In genomic region chr22:31948002-31948401, GRCh38 we compare ENCODE assay signal across 22 cellular contexts. TPM values are rescaled to one million over a fixed set of nuclear protein-coding genes. Genes with fewer than 3 reads are reported as not detected.
A peak's percentile ranks its signal among the peaks of the same experiment; 100 is the strongest.
DNase-seq lines count a peak whose midpoint lies in the region; ATAC-seq, FAIRE-seq and TF ChIP-seq lines count a peak whose summit lies in the region.
"Had no signal": no experiment of that assay in that cellular context is flagged by ENCODE, and none has a peak within 500 bp of the region (broad histone marks: within the 10 kb centered on the region; RNA-seq: fewer than 3 reads in every experiment).

No MANE protein-coding gene starts in this region.

- no peak for ATAC-seq in Right ventricle myocardium superior (ENCODE audit: poor library complexity)
- ATAC-seq: gastrocnemius medialis; natural killer cell treated with Interleukin-12 subunit alpha and Interleukin-12 subunit beta and Interleukin-15 and Interleukin-18, amount 100 ng/mL, for 72 hours; sciatic nerve had no signal

- H3K9me3 Mint-ChIP-seq in endodermal cell (no peaks in the 10 kb centered on the region), Calu3 (ENCODE audit: low read depth, unreplicated experiment) (no peaks in the 10 kb centered on the region)
- H3K9me3 Mint-ChIP-seq: activated naive CD4-positive, alpha-beta T cell treated with anti-CD3 and anti-CD28 coated beads, Interleukin-2, amount 10 ng/mL, durations not matched to agents 7 days and 5 days; activated T-helper 1 cell treated with anti-CD3 and anti-CD28 coated beads, Interleukin-12 subunit alpha, Interleukin-12 subunit beta, Interleukin-2, Interleukin-4 antibody, amounts not matched to agents 30 ng/mL and 10 ng/mL and 1 ng/mL, durations not matched to agents 14 hours and 24 hours and 36 hours; CD8-positive, alpha-beta T cell; HFFc6; natural killer cell treated with Interleukin-12 subunit alpha and Interleukin-12 subunit beta and Interleukin-15 and Interleukin-18, amount 100 ng/mL, for 72 hours had no signal

- no peaks in the 10 kb centered on the region for H3K27me3 Mint-ChIP-seq in endodermal cell (ENCODE audit: insufficient read depth)
- no peaks in the 10 kb centered on the region for H3K27me3 Mint-ChIP-seq in Calu3 (ENCODE audit: unreplicated experiment)
- H3K27me3 Mint-ChIP-seq: activated naive CD4-positive, alpha-beta T cell treated with anti-CD3 and anti-CD28 coated beads, Interleukin-2, amount 10 ng/mL, durations not matched to agents 7 days and 5 days; natural killer cell treated with Interleukin-12 subunit alpha and Interleukin-12 subunit beta and Interleukin-15 and Interleukin-18, amount 100 ng/mL, for 72 hours had no signal

- TF ChIP-seq CTCF in left ventricle myocardium inferior (IDR thresholded peaks at IDR 0.05; ENCODE audit: borderline replicate concordance) = no peak
- TF ChIP-seq CTCF in endodermal cell (conservative IDR thresholded peaks at IDR 0.05) = no peak
- TF ChIP-seq CTCF in neutrophil (IDR thresholded peaks at IDR 0.05) = no peak
- no peak for TF ChIP-seq CTCF in Calu3 (IDR thresholded peaks at IDR 0.05; ENCODE audit: unreplicated experiment)

- H3K36me3 Mint-ChIP-seq in endodermal cell (ENCODE audit: low read depth) (peaks cover 36% of the 10 kb centered on the region), Calu3 (ENCODE audit: insufficient read depth, unreplicated experiment) (peaks cover 14% of the 10 kb centered on the region)

- H3K4me3 ChIP-seq in left ventricle myocardium inferior (no peak overlapping the region), endodermal cell (ENCODE audit: low read length) (no peak overlapping the region), neutrophil (ENCODE audit: low read depth in 1 of 2, low read length in 1 of 2) (no peak overlapping the region), small intestine (ENCODE audit: low read depth in 1 of 2, low read length in 2 of 2) (no peak overlapping the region)
- H3K4me3 ChIP-seq: gastrocnemius medialis, PC-9 had no signal

- no peak overlapping the region for H3K9ac ChIP-seq in endodermal cell (ENCODE audit: extremely low read depth, low read length, poor library complexity, severe bottlenecking)

- intact Hi-C loops in left ventricle myocardium inferior (cut with micrococcal nuclease) = no loop called here
- intact Hi-C loops in Right ventricle myocardium superior (cut with DNase I) = loop anchor here (10.0 kb wide), 1 partner anchor 193 kb away; the partner anchor contains the start of genes DEPDC5 and PRR14L
- intact Hi-C loops in Calu3 (cut with micrococcal nuclease; ENCODE audit: unreplicated experiment) = loop anchor here (5.0 to 10.0 kb wide), 4 partner anchors 53 to 281 kb away; partner anchors contain the start of genes DEPDC5 and PRR14L

- no TSS peak for BruUV-seq in Calu3 (replicated peaks; lab: Mats Ljungman, UMichigan)

- 93 to 98% methylated on average over 6 to 8 of the region's 8 CpGs for WGBS in endodermal cell (ENCODE audit: insufficient coverage in 1 of 2, insufficient read length in 1 of 2), 2 experiments
- 68 to 82% (median 73%) methylated on average over 8 of the region's 8 CpGs for WGBS in small intestine, 3 donors

- DNase-seq in left ventricle myocardium inferior (no peak), Right ventricle myocardium superior (no peak), endodermal cell (no peak), Calu3 (no peak), Ammon's horn (ENCODE audit: low spot score) (no peak), small intestine (no peak), NAMALWA (ENCODE audit: low spot score) (no peak)
- DNase-seq: cortex of kidney, DMS 273 treated with DMSO at 0.1 percent for 48 hours, EL, gastrocnemius medialis, HFFc6, NCI-H1048, NCI-H2171, PC-9, T-helper 9 cell had no signal

- H3K4me1 ChIP-seq in left ventricle myocardium inferior = peaks cover 88% of the 10 kb centered on the region
- H3K4me1 ChIP-seq in endodermal cell (ENCODE audit: control insufficient read depth, insufficient read depth, low read length) = peaks cover 3% of the 10 kb centered on the region
- H3K4me1 ChIP-seq in neutrophil (ENCODE audit: control insufficient read depth in 1 of 2, insufficient read depth in 1 of 2, low read depth in 1 of 2, low read length in 1 of 2) = peaks cover 65 to 71% of the 10 kb centered on the region in 2 experiments
- H3K4me1 ChIP-seq in small intestine (ENCODE audit: control insufficient read depth in 2 of 2, insufficient read depth in 1 of 2, low read depth in 1 of 2, low read length in 1 of 2) = peaks cover 3 to 8% of the 10 kb centered on the region in 2 donors

- H3K4me1 Mint-ChIP-seq in endodermal cell = peaks cover 17% of the 10 kb centered on the region
- H3K4me1 Mint-ChIP-seq in Calu3 (ENCODE audit: low read depth, unreplicated experiment) = peaks cover 25% of the 10 kb centered on the region

- CTCF ChIA-PET in Calu3 (lab: Charles Lee) = interaction anchor here (0.6 kb wide), 2 partner anchors 21 to 127 kb away, joined by 3 to 4 read pairs; no protein-coding TSS in a partner anchor

- FAIRE-seq in small intestine (lab: Jason Lieb, UNC) = no peak

- peak overlapping the region; percentile 0 for H3K27ac ChIP-seq in left ventricle myocardium inferior (replicated peaks)
- no peak overlapping the region for H3K27ac ChIP-seq in endodermal cell (ENCODE audit: low read depth, low read length)
- peak overlapping the region; percentile 89 for H3K27ac ChIP-seq in neutrophil
- H3K27ac ChIP-seq in small intestine (ENCODE audit: low read depth in 1 of 2, low read length in 1 of 2) = no peak overlapping the region
- H3K27ac ChIP-seq: PC-9 had no signal

- H3K36me3 ChIP-seq in left ventricle myocardium inferior (peaks cover 14% of the 10 kb centered on the region), endodermal cell (ENCODE audit: control insufficient read depth, insufficient read depth, low read length) (peaks cover 61% of the 10 kb centered on the region), neutrophil (peaks cover 17% of the 10 kb centered on the region), small intestine (ENCODE audit: control insufficient read depth in 2 of 2, insufficient read depth in 2 of 2, low read length in 2 of 2) (peaks cover 0 to 4% of the 10 kb centered on the region in 2 donors)

- H3K27me3 ChIP-seq in left ventricle myocardium inferior (ENCODE audit: low read depth) = no peaks in the 10 kb centered on the region
- H3K27me3 ChIP-seq in endodermal cell (ENCODE audit: control insufficient read depth, insufficient read depth, low read length, poor library complexity, severe bottlenecking) = no peaks in the 10 kb centered on the region
- H3K27me3 ChIP-seq in neutrophil = no peaks in the 10 kb centered on the region
- H3K27me3 ChIP-seq in small intestine (ENCODE audit: control insufficient read depth in 2 of 2, insufficient read depth in 2 of 2, low read length in 2 of 2) = no peaks in the 10 kb centered on the region
- H3K27me3 ChIP-seq: gastrocnemius medialis had no signal

- H3K9me3 ChIP-seq in left ventricle myocardium inferior (replicated peaks) = no peaks in the 10 kb centered on the region
- H3K9me3 ChIP-seq in endodermal cell (ENCODE audit: control insufficient read depth, low read length) = no peaks in the 10 kb centered on the region
- H3K9me3 ChIP-seq in neutrophil = no peaks in the 10 kb centered on the region
- H3K9me3 ChIP-seq in small intestine (ENCODE audit: control insufficient read depth, low read depth) = no peaks in the 10 kb centered on the region
- H3K9me3 ChIP-seq: gastrocnemius medialis had no signal

- H3K4me3 Mint-ChIP-seq in endodermal cell = no peak overlapping the region
- H3K4me3 Mint-ChIP-seq in Calu3 (ENCODE audit: low read depth, unreplicated experiment) = no peak overlapping the region
- H3K4me3 Mint-ChIP-seq: CD8-positive, alpha-beta T cell; natural killer cell treated with Interleukin-12 subunit alpha and Interleukin-12 subunit beta and Interleukin-15 and Interleukin-18, amount 100 ng/mL, for 72 hours had no signal

- peak overlapping the region; percentile 29 for H3K27ac Mint-ChIP-seq in endodermal cell
- no peak overlapping the region for H3K27ac Mint-ChIP-seq in Calu3 (ENCODE audit: unreplicated experiment)

RNA-seq across cellular contexts. Expression of gene YWHAH, which starts 3.7 kb away (rescaled TPM):
- 67.2 TPM for total RNA-seq in left ventricle myocardium inferior
- 67.5 TPM for total RNA-seq in Right ventricle myocardium superior
- total RNA-seq in endodermal cell = 100 to 1,000 TPM; 162 to 193 TPM
- 178 TPM for polyA plus RNA-seq in endodermal cell (2013, experiment 1 of 2)
- 174 TPM for polyA plus RNA-seq in endodermal cell (2013, experiment 2 of 2)
- 179 and 197 TPM in 2 replicates for total RNA-seq in Calu3 (2022)
- 10 to 100 TPM; 81.0 to 99.1 (median 98.6) TPM for polyA plus RNA-seq in small intestine

Comparison
In these comparisons a context has a peak if more than half of its experiments do, and no peak if none do; other contexts are left out.
1. H3K27ac ChIP-seq: peak in left ventricle myocardium inferior (single experiment) and neutrophil (single experiment); none in endodermal cell (single experiment) and small intestine (0 of 2).